Comparison of ENCODE assay signal across 33 cellular contexts in the genomic region with DNA sequence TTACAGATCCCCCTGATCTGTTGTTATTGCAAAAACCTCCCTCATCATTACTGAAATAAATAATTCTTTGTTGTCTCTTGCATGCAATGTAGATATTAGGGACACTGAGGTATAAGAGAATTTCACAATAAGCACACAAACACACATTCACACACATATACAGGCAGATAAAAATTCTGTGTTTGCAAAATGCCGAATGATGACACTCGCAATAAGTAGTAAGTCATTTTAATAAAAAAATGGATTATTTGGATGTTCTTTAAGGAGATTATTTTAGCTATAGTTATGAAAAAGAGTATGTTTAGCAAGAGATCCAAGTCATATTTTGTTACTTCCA. TPM values are rescaled to one million over a fixed set of nuclear protein-coding genes. Genes with fewer than 3 reads are reported as not detected.
"Had no signal": no experiment of that assay in that cellular context is flagged by ENCODE, and none has a peak within 500 bp of the region (broad histone marks: within the 10 kb centered on the region; RNA-seq: fewer than 3 reads in every experiment).

No MANE protein-coding gene starts in this region.

- H3K9me3 ChIP-seq: MG63 had no signal

- H3K27ac Mint-ChIP-seq: activated CD4-positive, alpha-beta memory T cell treated with anti-CD3 and anti-CD28 coated beads, Interleukin-2, amount 10 ng/mL, durations not matched to agents 7 days and 5 days; activated CD8-positive, alpha-beta memory T cell treated with anti-CD3 and anti-CD28 coated beads, Interleukin-2, amount 10 ng/mL, durations not matched to agents 7 days and 5 days; activated naive CD4-positive, alpha-beta T cell treated with anti-CD3 and anti-CD28 coated beads, Interleukin-2, amount 10 ng/mL, durations not matched to agents 7 days and 5 days; activated naive CD8-positive, alpha-beta T cell; activated naive CD8-positive, alpha-beta T cell treated with anti-CD3 and anti-CD28 coated beads, Interleukin-2, amount 50 U/mL, for 24 hours; brain had no signal

- H3K9me3 Mint-ChIP-seq: activated naive CD8-positive, alpha-beta T cell treated with anti-CD3 and anti-CD28 coated beads, Interleukin-2, amount 50 U/mL, for 24 hours; brain had no signal

- H3K27ac ChIP-seq: RWPE1, VCaP had no signal

- H3K4me3 Mint-ChIP-seq: activated CD4-positive, alpha-beta memory T cell treated with anti-CD3 and anti-CD28 coated beads, Interleukin-2, amount 10 ng/mL, durations not matched to agents 7 days and 5 days; activated CD8-positive, alpha-beta memory T cell treated with anti-CD3 and anti-CD28 coated beads, Interleukin-2, amount 10 ng/mL, durations not matched to agents 7 days and 5 days; activated naive CD4-positive, alpha-beta T cell treated with anti-CD3 and anti-CD28 coated beads, Interleukin-2, amount 10 ng/mL, durations not matched to agents 7 days and 5 days; activated naive CD8-positive, alpha-beta T cell; activated naive CD8-positive, alpha-beta T cell treated with anti-CD3 and anti-CD28 coated beads, Interleukin-2, amount 50 U/mL, for 24 hours had no signal

- H3K4me3 ChIP-seq: MG63 had no signal

- H3K4me1 Mint-ChIP-seq: activated CD4-positive, alpha-beta memory T cell treated with anti-CD3 and anti-CD28 coated beads, Interleukin-2, amount 10 ng/mL, durations not matched to agents 7 days and 5 days; activated CD8-positive, alpha-beta memory T cell treated with anti-CD3 and anti-CD28 coated beads, Interleukin-2, amount 10 ng/mL, durations not matched to agents 7 days and 5 days; activated naive CD4-positive, alpha-beta T cell treated with anti-CD3 and anti-CD28 coated beads, Interleukin-2, amount 10 ng/mL, durations not matched to agents 7 days and 5 days; activated naive CD8-positive, alpha-beta T cell treated with anti-CD3 and anti-CD28 coated beads, Interleukin-2, amount 50 U/mL, for 24 hours; brain had no signal

- H3K36me3 ChIP-seq: MG63 had no signal

- ATAC-seq: activated CD8-positive, alpha-beta memory T cell treated with anti-CD3 and anti-CD28 coated beads, Interleukin-2, amount 10 ng/mL, durations not matched to agents 7 days and 5 days; activated naive CD8-positive, alpha-beta T cell treated with anti-CD3 and anti-CD28 coated beads, Interleukin-2, amount 50 U/mL, for 24 hours; PC-3; Right ventricle myocardium inferior had no signal

- H3K27me3 ChIP-seq: MG63 had no signal

- DNase-seq: activated CD4-positive, alpha-beta memory T cell treated with anti-CD3 and anti-CD28 coated beads, Interleukin-2, amount 10 ng/mL, durations not matched to agents 7 days and 5 days; activated CD4-positive, alpha-beta T cell treated with anti-CD3 and anti-CD28 coated beads for 1 hour; activated CD4-positive, alpha-beta T cell treated with anti-CD3 and anti-CD28 coated beads for 48 hours; activated CD4-positive, CD25-positive, alpha-beta regulatory T cell; activated CD8-positive, alpha-beta memory T cell treated with anti-CD3 and anti-CD28 coated beads for 24 hours; activated CD8-positive, alpha-beta memory T cell treated with anti-CD3 and anti-CD28 coated beads, Interleukin-2, amount 10 ng/mL, durations not matched to agents 7 days and 5 days; activated CD8-positive, alpha-beta memory T cell treated with anti-CD3 and anti-CD28 coated beads, Interleukin-2, amount 50 U/mL, for 48 hours; activated effector memory CD4-positive, alpha-beta T cell treated with Interleukin-2 at 50 U/mL for 16 hours; activated naive CD4-positive, alpha-beta T cell treated with anti-CD3 and anti-CD28 coated beads, Interleukin-2, amount 10 ng/mL, durations not matched to agents 7 days and 5 days; activated naive CD8-positive, alpha-beta T cell treated with anti-CD3 and anti-CD28 coated beads, Interleukin-2, amount 50 U/mL, for 24 hours; activated T-cell treated with anti-CD3 and anti-CD28 coated beads, Interleukin-2, amount 50 U/mL, for 48 hours; anterior cingulate cortex; caudate nucleus; Karpas-422; MG63; NCI-H1048; NCI-H1436 treated with DMSO at 0.1 percent for 48 hours; NCI-H1694 treated with DMSO at 0.1 percent for 48 hours; NCI-H2029; NCI-H345; NCI-H524 treated with DMSO at 0.1 percent for 48 hours; PC-3; SW 1271; T-helper 1 cell; T-helper 2 cell; T-helper 9 cell had no signal

- H3K27me3 Mint-ChIP-seq: activated CD4-positive, alpha-beta memory T cell treated with anti-CD3 and anti-CD28 coated beads, Interleukin-2, amount 10 ng/mL, durations not matched to agents 7 days and 5 days; activated CD8-positive, alpha-beta memory T cell treated with anti-CD3 and anti-CD28 coated beads, Interleukin-2, amount 10 ng/mL, durations not matched to agents 7 days and 5 days; activated naive CD4-positive, alpha-beta T cell treated with anti-CD3 and anti-CD28 coated beads, Interleukin-2, amount 10 ng/mL, durations not matched to agents 7 days and 5 days; activated naive CD8-positive, alpha-beta T cell; activated naive CD8-positive, alpha-beta T cell treated with anti-CD3 and anti-CD28 coated beads, Interleukin-2, amount 50 U/mL, for 24 hours had no signal

- H3K36me3 Mint-ChIP-seq: activated CD8-positive, alpha-beta memory T cell treated with anti-CD3 and anti-CD28 coated beads, Interleukin-2, amount 10 ng/mL, durations not matched to agents 7 days and 5 days; activated naive CD4-positive, alpha-beta T cell treated with anti-CD3 and anti-CD28 coated beads, Interleukin-2, amount 10 ng/mL, durations not matched to agents 7 days and 5 days; activated naive CD8-positive, alpha-beta T cell; brain had no signal

RNA-seq across cellular contexts. Expression of gene DEFB114, which starts 13.6 kb away (rescaled TPM):
- total RNA-seq: activated CD4-positive, alpha-beta memory T cell treated with anti-CD3 and anti-CD28 coated beads, Interleukin-2, amount 10 ng/mL, durations not matched to agents 7 days and 5 days; activated CD8-positive, alpha-beta memory T cell treated with anti-CD3 and anti-CD28 coated beads, Interleukin-2, amount 10 ng/mL, durations not matched to agents 7 days and 5 days; bronchial epithelial cell; NCI-H460; PC-3; Right ventricle myocardium inferior had no signal

RNA-seq across cellular contexts. Expression of gene DEFB113, which starts 19.0 kb away (rescaled TPM):
- total RNA-seq: activated CD4-positive, alpha-beta memory T cell treated with anti-CD3 and anti-CD28 coated beads, Interleukin-2, amount 10 ng/mL, durations not matched to agents 7 days and 5 days; activated CD8-positive, alpha-beta memory T cell treated with anti-CD3 and anti-CD28 coated beads, Interleukin-2, amount 10 ng/mL, durations not matched to agents 7 days and 5 days; bronchial epithelial cell; NCI-H460; PC-3; Right ventricle myocardium inferior had no signal
